ENCODE assay signal across 30 cellular contexts in genomic region chr14:96094656-96095055, GRCh38. TPM values are rescaled to one million over a fixed set of nuclear protein-coding genes. Genes with fewer than 3 reads are reported as not detected.
"Had no signal": no experiment of that assay in that cellular context is flagged by ENCODE, and none has a peak within 500 bp of the region (broad histone marks: within the 10 kb centered on the region; RNA-seq: fewer than 3 reads in every experiment).

No MANE protein-coding gene starts in this region.

- H3K9me3 Mint-ChIP-seq: activated CD4-positive, alpha-beta memory T cell treated with anti-CD3 and anti-CD28 coated beads for 36 hours; activated CD4-positive, alpha-beta T cell treated with anti-CD3 and anti-CD28 coated beads, Interleukin-2, amount 10 ng/mL, durations not matched to agents 24 days and 14 days; activated naive CD4-positive, alpha-beta T cell treated with anti-CD3 and anti-CD28 coated beads for 36 hours; activated naive CD8-positive, alpha-beta T cell treated with anti-CD3 and anti-CD28 coated beads for 36 hours; activated T-cell treated with anti-CD3 and anti-CD28 coated beads, Interleukin-2, amount 50 U/mL, for 24 hours; activated T-helper 17 cell treated with anti-CD3 and anti-CD28 coated beads, Interleukin-2, amount 50 U/mL, for 72 hours; natural killer cell treated with Interleukin-12 subunit alpha and Interleukin-12 subunit beta and Interleukin-15 and Interleukin-18, amount 100 ng/mL, for 72 hours; stimulated activated memory B cell treated with anti-CD40 and anti-IgM and Interleukin-4, amounts not matched to agents 10 μg/mL and 1 μg/mL and 100 μg/mL, for 72 hours; stimulated activated naive CD8-positive, alpha-beta T cell treated with anti-CD3 and anti-CD28 coated beads, Interleukin-15, amount 100 ng/mL, for 72 hours had no signal

- DNase-seq: activated CD4-positive, alpha-beta memory T cell treated with anti-CD3 and anti-CD28 coated beads for 36 hours; activated CD4-positive, alpha-beta T cell treated with anti-CD3 and anti-CD28 coated beads, Interleukin-2, amount 10 ng/mL, durations not matched to agents 24 days and 14 days; activated CD4-positive, CD25-positive, alpha-beta regulatory T cell treated with anti-CD3 and anti-CD28 coated beads, Interleukin-2, amount 50 U/mL, for 72 hours; activated CD8-positive, alpha-beta memory T cell treated with anti-CD3 and anti-CD28 coated beads, Interleukin-2, amount 50 U/mL, for 4 hours; activated naive CD4-positive, alpha-beta T cell treated with anti-CD3 and anti-CD28 coated beads for 36 hours; activated naive CD8-positive, alpha-beta T cell treated with anti-CD3 and anti-CD28 coated beads for 36 hours; activated T-cell treated with anti-CD3 and anti-CD28 coated beads, Interleukin-2, amount 50 U/mL, for 24 hours; amniotic stem cell; caudate nucleus; foreskin keratinocyte; heart right ventricle; left lung; lower lobe of right lung; mesendoderm; mucosa of descending colon; retina; stimulated activated CD4-positive, alpha-beta T cell treated with anti-CD3 and anti-CD28 coated beads, Interleukin-1b, Interleukin-23, amount 100 ng/mL, for 48 hours; stimulated activated CD4-positive, alpha-beta T cell treated with anti-CD3 and anti-CD28 coated beads, Interleukin-4, amount 100 ng/mL, for 4 hours; stimulated activated CD8-positive, alpha-beta memory T cell treated with anti-CD3 and anti-CD28 coated beads, Interleukin-4, amount 100 ng/mL, for 48 hours; stimulated activated naive CD8-positive, alpha-beta T cell treated with anti-CD3 and anti-CD28 coated beads, Interleukin-15, amount 100 ng/mL, for 72 hours; substantia nigra; T-helper 17 cell; T1000 had no signal

- H3K4me3 ChIP-seq: esophagus muscularis mucosa, heart right ventricle, left lung, lower lobe of right lung, mucosa of descending colon, smooth muscle cell had no signal

- H3K27me3 Mint-ChIP-seq: activated CD4-positive, alpha-beta memory T cell treated with anti-CD3 and anti-CD28 coated beads for 36 hours; activated CD4-positive, alpha-beta T cell treated with anti-CD3 and anti-CD28 coated beads, Interleukin-2, amount 10 ng/mL, durations not matched to agents 24 days and 14 days; activated naive CD8-positive, alpha-beta T cell treated with anti-CD3 and anti-CD28 coated beads for 36 hours; progenitor cell of endocrine pancreas had no signal

- H3K4me1 Mint-ChIP-seq: activated CD4-positive, alpha-beta T cell treated with anti-CD3 and anti-CD28 coated beads, Interleukin-2, amount 10 ng/mL, durations not matched to agents 24 days and 14 days; activated naive CD8-positive, alpha-beta T cell treated with anti-CD3 and anti-CD28 coated beads for 36 hours; activated T-helper 17 cell treated with anti-CD3 and anti-CD28 coated beads, Interleukin-2, amount 50 U/mL, for 72 hours; stimulated activated memory B cell treated with anti-CD40 and anti-IgM and Interleukin-4, amounts not matched to agents 10 μg/mL and 1 μg/mL and 100 μg/mL, for 72 hours; stimulated activated naive CD8-positive, alpha-beta T cell treated with anti-CD3 and anti-CD28 coated beads, Interleukin-15, amount 100 ng/mL, for 72 hours had no signal

- H3K27ac Mint-ChIP-seq: activated CD4-positive, alpha-beta memory T cell treated with anti-CD3 and anti-CD28 coated beads for 36 hours; activated CD4-positive, alpha-beta T cell treated with anti-CD3 and anti-CD28 coated beads, Interleukin-2, amount 10 ng/mL, durations not matched to agents 24 days and 14 days; activated naive CD4-positive, alpha-beta T cell treated with anti-CD3 and anti-CD28 coated beads for 36 hours; activated naive CD8-positive, alpha-beta T cell treated with anti-CD3 and anti-CD28 coated beads for 36 hours; activated T-cell treated with anti-CD3 and anti-CD28 coated beads, Interleukin-2, amount 50 U/mL, for 24 hours; activated T-helper 17 cell treated with anti-CD3 and anti-CD28 coated beads, Interleukin-2, amount 50 U/mL, for 72 hours; natural killer cell treated with Interleukin-12 subunit alpha and Interleukin-12 subunit beta and Interleukin-15 and Interleukin-18, amount 100 ng/mL, for 72 hours; stimulated activated memory B cell treated with anti-CD40 and anti-IgM and Interleukin-4, amounts not matched to agents 10 μg/mL and 1 μg/mL and 100 μg/mL, for 72 hours; stimulated activated naive CD8-positive, alpha-beta T cell treated with anti-CD3 and anti-CD28 coated beads, Interleukin-15, amount 100 ng/mL, for 72 hours; T-helper 17 cell had no signal

- FAIRE-seq: astrocyte had no signal

- H3K36me3 ChIP-seq: heart right ventricle, left lung, lower lobe of right lung had no signal

- H3K4me3 Mint-ChIP-seq: activated CD4-positive, alpha-beta memory T cell treated with anti-CD3 and anti-CD28 coated beads for 36 hours; activated CD4-positive, alpha-beta T cell treated with anti-CD3 and anti-CD28 coated beads, Interleukin-2, amount 10 ng/mL, durations not matched to agents 24 days and 14 days; activated naive CD4-positive, alpha-beta T cell treated with anti-CD3 and anti-CD28 coated beads for 36 hours; activated naive CD8-positive, alpha-beta T cell treated with anti-CD3 and anti-CD28 coated beads for 36 hours; activated T-cell treated with anti-CD3 and anti-CD28 coated beads, Interleukin-2, amount 50 U/mL, for 24 hours; activated T-helper 17 cell treated with anti-CD3 and anti-CD28 coated beads, Interleukin-2, amount 50 U/mL, for 72 hours; natural killer cell treated with Interleukin-12 subunit alpha and Interleukin-12 subunit beta and Interleukin-15 and Interleukin-18, amount 100 ng/mL, for 72 hours; stimulated activated memory B cell treated with anti-CD40 and anti-IgM and Interleukin-4, amounts not matched to agents 10 μg/mL and 1 μg/mL and 100 μg/mL, for 72 hours; stimulated activated naive CD8-positive, alpha-beta T cell treated with anti-CD3 and anti-CD28 coated beads, Interleukin-15, amount 100 ng/mL, for 72 hours; T-helper 17 cell had no signal

- H3K4me1 ChIP-seq: foreskin keratinocyte had no signal

- H3K36me3 Mint-ChIP-seq: activated CD4-positive, alpha-beta memory T cell treated with anti-CD3 and anti-CD28 coated beads for 36 hours; activated naive CD8-positive, alpha-beta T cell treated with anti-CD3 and anti-CD28 coated beads for 36 hours; natural killer cell treated with Interleukin-12 subunit alpha and Interleukin-12 subunit beta and Interleukin-15 and Interleukin-18, amount 100 ng/mL, for 72 hours; stimulated activated memory B cell treated with anti-CD40 and anti-IgM and Interleukin-4, amounts not matched to agents 10 μg/mL and 1 μg/mL and 100 μg/mL, for 72 hours had no signal

- H3K9me3 ChIP-seq: esophagus muscularis mucosa, heart right ventricle, left lung, lower lobe of right lung, mucosa of descending colon had no signal

- H3K27ac ChIP-seq: esophagus muscularis mucosa, foreskin keratinocyte, heart right ventricle, left lung, lower lobe of right lung had no signal

- H3K27me3 ChIP-seq: left lung had no signal

- ATAC-seq: activated T-helper 17 cell treated with anti-CD3 and anti-CD28 coated beads, Interleukin-2, amount 50 U/mL, for 72 hours; foreskin keratinocyte; heart right ventricle; mucosa of descending colon; natural killer cell treated with Interleukin-12 subunit alpha and Interleukin-12 subunit beta and Interleukin-15 and Interleukin-18, amount 100 ng/mL, for 72 hours; stimulated activated memory B cell treated with anti-CD40 and anti-IgM and Interleukin-4, amounts not matched to agents 10 μg/mL and 1 μg/mL and 100 μg/mL, for 72 hours; stimulated activated naive CD8-positive, alpha-beta T cell treated with anti-CD3 and anti-CD28 coated beads, Interleukin-15, amount 100 ng/mL, for 72 hours; T-helper 17 cell had no signal

RNA-seq across cellular contexts. Expression of gene C14orf132, which starts 55.5 kb away (rescaled TPM):
- total RNA-seq: natural killer cell treated with Interleukin-12 subunit alpha and Interleukin-12 subunit beta and Interleukin-15 and Interleukin-18, amount 100 ng/mL, for 72 hours had no signal
